In the genomic region with DNA sequence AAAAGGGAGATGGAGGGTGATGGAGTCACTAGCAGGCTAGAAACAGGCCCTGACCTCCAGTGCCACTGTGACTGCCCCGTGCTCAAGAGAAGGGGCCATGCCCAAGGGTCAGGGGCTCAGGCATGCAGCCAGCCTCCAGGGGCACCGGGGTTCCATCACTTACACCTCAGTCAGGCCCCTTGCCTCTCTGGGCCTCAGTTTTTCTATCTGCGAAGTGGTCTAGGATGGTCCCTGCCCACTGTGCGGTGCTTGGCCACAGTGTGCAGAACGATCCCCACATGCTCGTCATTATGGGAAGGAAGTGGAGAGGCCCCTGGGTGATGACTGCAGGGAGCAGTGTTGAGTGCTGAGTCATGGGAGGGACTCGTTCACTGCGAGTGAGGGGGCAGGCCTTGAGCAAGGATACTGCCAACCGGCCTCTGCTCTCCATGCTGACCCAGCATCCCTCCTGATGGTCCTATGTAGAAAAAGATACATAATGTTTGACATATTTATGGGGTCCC, we compare ENCODE assay signal across 8 cellular contexts. TPM values are rescaled to one million over a fixed set of nuclear protein-coding genes. Genes with fewer than 3 reads are reported as not detected.
DNase-seq lines count a peak whose midpoint lies in the region; ATAC-seq, FAIRE-seq and TF ChIP-seq lines count a peak whose summit lies in the region.

No MANE protein-coding gene starts in this region.

- no peak overlapping the region for H4K5ac ChIP-seq in mesendoderm (ENCODE audit: low read length)

- no peak overlapping the region for H3K4ac ChIP-seq in mesendoderm (ENCODE audit: low read depth, low read length)

- H3K4me2 ChIP-seq in PC-3 (ENCODE audit: low read length) (no peak overlapping the region), mesendoderm (ENCODE audit: low read length) (no peak overlapping the region)

- H3K18ac ChIP-seq in mesendoderm (ENCODE audit: low read length) = no peak overlapping the region

- no peaks in the 10 kb centered on the region for H4K20me1 ChIP-seq in PC-3 (ENCODE audit: low read length)

- no peaks in the 10 kb centered on the region for H3K79me1 ChIP-seq in mesendoderm (ENCODE audit: low read length)

- H3K4me1 ChIP-seq in PC-3 (ENCODE audit: insufficient read depth, low read length) (peaks cover 18% of the 10 kb centered on the region), mesendoderm (ENCODE audit: control insufficient read depth, low read depth, low read length) (no peaks in the 10 kb centered on the region), vagina (peaks cover 52% of the 10 kb centered on the region)

- H4K8ac ChIP-seq in mesendoderm (ENCODE audit: low read depth, low read length) = no peak overlapping the region

- TF ChIP-seq CTCF in PC-3 (conservative IDR thresholded peaks at IDR 0.05; ENCODE audit: low read depth, low read length) (no peak), bronchial epithelial cell (IDR thresholded peaks at IDR 0.05; ENCODE audit: insufficient read depth, low read length, severe bottlenecking) (no peak), vagina (IDR thresholded peaks at IDR 0.05) (no peak), WTC11 (IDR thresholded peaks at IDR 0.05) (no peak)

- no peak for TF ChIP-seq POLR2A in vagina (IDR thresholded peaks at IDR 0.05)

- no peak overlapping the region for H3K4me3 ChIP-seq in PC-3 (ENCODE audit: low read length)
- no peak overlapping the region for H3K4me3 ChIP-seq in bronchial epithelial cell (ENCODE audit: low read depth, low read length)
- no peak overlapping the region for H3K4me3 ChIP-seq in mesendoderm (ENCODE audit: low read length)
- no peak overlapping the region for H3K4me3 ChIP-seq in vagina

- H3K9ac ChIP-seq in PC-3 (ENCODE audit: low read length) (peak overlapping the region; percentile 36; the same call in 1 of the 2 replicates), mesendoderm (ENCODE audit: low read length) (no peak overlapping the region)

- ATAC-seq in PC-3 = peak; percentile 47; the same call in 1 of the 2 replicates
- ATAC-seq in GM18519 (IDR thresholded peaks at IDR 0.05; ENCODE audit: low FRiP score, unreplicated experiment) = no peak
- ATAC-seq in GM19463 (IDR thresholded peaks at IDR 0.05; ENCODE audit: unreplicated experiment) = no peak
- ATAC-seq in WTC11 = no peak

- intact Hi-C loops in PC-3 (cut with micrococcal nuclease) (no loop called here), vagina (cut with DNase I) (no loop called here)

- no peak overlapping the region for H3K23ac ChIP-seq in mesendoderm (ENCODE audit: low read length)

- H3K9me2 ChIP-seq in PC-3 (replicated peaks; ENCODE audit: low read length) = no peaks in the 10 kb centered on the region

- no peak for FAIRE-seq in bronchial epithelial cell (lab: Jason Lieb, UNC)

- H2BK15ac ChIP-seq in mesendoderm (replicated peaks; ENCODE audit: low read depth) = no peak overlapping the region

- H3K36me3 ChIP-seq in PC-3 (ENCODE audit: low read depth, low read length) (peaks cover 31% of the 10 kb centered on the region), bronchial epithelial cell (ENCODE audit: control insufficient read depth, insufficient read depth, low read length) (peaks cover 28% of the 10 kb centered on the region), mesendoderm (ENCODE audit: control insufficient read depth, insufficient read depth, low read length) (peaks cover 3% of the 10 kb centered on the region), vagina (peaks cover 0 to 41% of the 10 kb centered on the region in 2 donors)

- no TSS peak for BruUV-seq in PC-3 (replicated peaks; lab: Mats Ljungman, UMichigan)

- no peak overlapping the region for H3K4me3 Mint-ChIP-seq in WTC11

- H2AK5ac ChIP-seq in mesendoderm (ENCODE audit: low read length) = no peak overlapping the region

- no peak overlapping the region for H2BK120ac ChIP-seq in mesendoderm (ENCODE audit: low read depth, low read length)

- H3K4me1 Mint-ChIP-seq in WTC11 = no peaks in the 10 kb centered on the region

- H2AFZ ChIP-seq in PC-3 (ENCODE audit: low read length) = no peak overlapping the region

- H3K27me3 Mint-ChIP-seq in WTC11 (ENCODE audit: low read depth) = no peaks in the 10 kb centered on the region

- CTCF ChIA-PET in PC-3 (lab: Charles Lee) (no interaction called here), WTC11 (lab: Charles Lee) (no interaction called here)

- H3K79me2 ChIP-seq in PC-3 (ENCODE audit: low read length) (no peaks in the 10 kb centered on the region), mesendoderm (ENCODE audit: control insufficient read depth, insufficient read depth, low read length) (no peaks in the 10 kb centered on the region)

- peaks cover 16% of the 10 kb centered on the region for H3K36me3 Mint-ChIP-seq in WTC11

- peak; percentile 97 for DNase-seq in EL
- DNase-seq in PC-3 = peak; percentile 64
- peak; percentile 62 for DNase-seq in bronchial epithelial cell (ENCODE audit: low read depth)
- peak; percentile 31 for DNase-seq in mesendoderm
- DNase-seq in vagina (ENCODE audit: extremely low spot score in 2 of 2) = no peak
- DNase-seq in WTC11 (ENCODE audit: low spot score) = no peak

- H3K27ac ChIP-seq in PC-3 (ENCODE audit: low read length) (peak overlapping the region; percentile 62), mesendoderm (ENCODE audit: low read depth, low read length) (no peak overlapping the region), vagina (peak overlapping the region; percentile 89)

- H2BK5ac ChIP-seq in mesendoderm (ENCODE audit: low read length) = no peak overlapping the region

- H3K56ac ChIP-seq in mesendoderm (ENCODE audit: low read length) = no peak overlapping the region

- no peak overlapping the region for H3K27ac Mint-ChIP-seq in WTC11

- POLR2A ChIA-PET in PC-3 (lab: Charles Lee; ENCODE audit: unreplicated experiment) (no interaction called here), WTC11 (lab: Charles Lee) (no interaction called here)

- H3K9me3 ChIP-seq in PC-3 (ENCODE audit: low read length) = no peaks in the 10 kb centered on the region
- no peaks in the 10 kb centered on the region for H3K9me3 ChIP-seq in vagina

- no CpG with 5 or more reads among the region's 9 CpGs for WGBS in mesendoderm (ENCODE audit: extremely low coverage, insufficient coverage, low lambda C conversion rate)

- H3F3A ChIP-seq in PC-3 (ENCODE audit: low read length, unreplicated experiment) = no peaks in the 10 kb centered on the region

- no peaks in the 10 kb centered on the region for H3K9me3 Mint-ChIP-seq in WTC11

- no peaks in the 10 kb centered on the region for H3K27me3 ChIP-seq in PC-3 (ENCODE audit: low read length)
- no peaks in the 10 kb centered on the region for H3K27me3 ChIP-seq in bronchial epithelial cell (ENCODE audit: control insufficient read depth, insufficient read depth, low read length)
- no peaks in the 10 kb centered on the region for H3K27me3 ChIP-seq in mesendoderm (ENCODE audit: insufficient read depth, low read length, poor library complexity)
- H3K27me3 ChIP-seq in vagina = no peaks in the 10 kb centered on the region

TF ChIP-seq in WTC11, 78 proteins besides CTCF, POLR2A, EP300 and RAD21:
- no peak for TF ChIP-seq GTF2I (CRISPR knock-in tag; conservative IDR thresholded peaks at IDR 0.05)
- no peak for TF ChIP-seq KAT7 (CRISPR knock-in tag; IDR thresholded peaks at IDR 0.05; ENCODE audit: borderline replicate concordance)
- TF ChIP-seq ATF2 (CRISPR knock-in tag; IDR thresholded peaks at IDR 0.05; ENCODE audit: borderline replicate concordance, low read depth) = no peak
- TF ChIP-seq, protein P1, sequence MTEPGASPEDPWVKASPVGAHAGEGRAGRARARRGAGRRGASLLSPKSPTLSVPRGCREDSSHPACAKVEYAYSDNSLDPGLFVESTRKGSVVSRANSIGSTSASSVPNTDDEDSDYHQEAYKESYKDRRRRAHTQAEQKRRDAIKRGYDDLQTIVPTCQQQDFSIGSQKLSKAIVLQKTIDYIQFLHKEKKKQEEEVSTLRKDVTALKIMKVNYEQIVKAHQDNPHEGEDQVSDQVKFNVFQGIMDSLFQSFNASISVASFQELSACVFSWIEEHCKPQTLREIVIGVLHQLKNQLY (CRISPR knock-in tag; IDR thresholded peaks at IDR 0.05) = no peak
- TF ChIP-seq ELF4 (CRISPR knock-in tag; IDR thresholded peaks at IDR 0.05; ENCODE audit: low read depth) = no peak
- no peak for TF ChIP-seq FOXK1 (CRISPR knock-in tag; IDR thresholded peaks at IDR 0.05)
- TF ChIP-seq HMGA2 (CRISPR knock-in tag; IDR thresholded peaks at IDR 0.05) = no peak

RNA-seq across cellular contexts. Expression of gene TMED1, which starts 23.1 kb away (rescaled TPM):
- 81.2 and 94.6 TPM in 2 replicates for total RNA-seq in PC-3 (2014; rRNA removed)
- total RNA-seq in bronchial epithelial cell = 42.0 and 45.3 TPM in 2 replicates
- polyA plus RNA-seq in mesendoderm (2013, experiment 1 of 2) = 20.4 TPM
- 20.1 TPM for polyA plus RNA-seq in mesendoderm (2013, experiment 2 of 2)
- 20.4 TPM for total RNA-seq in vagina
- total RNA-seq in WTC11 (2021) = 28.5 to 40.9 TPM (median 40.6 TPM) in 3 replicates

RNA-seq across cellular contexts. Expression of gene C19orf38, which starts 35.3 kb away (rescaled TPM):
- total RNA-seq in PC-3 (2014; rRNA removed) = 0.07 and 0.63 TPM in 2 replicates
- 0.26 and 0.38 TPM in 2 replicates for total RNA-seq in bronchial epithelial cell
- polyA plus RNA-seq in mesendoderm (2013, experiment 1 of 2) = not detected
- polyA plus RNA-seq in mesendoderm (2013, experiment 2 of 2) = 0.03 TPM
- total RNA-seq in vagina = 2.5 TPM
- total RNA-seq in WTC11 (2021) = 0.23 TPM in 1 of 3 replicates, not detected in the others

RNA-seq across cellular contexts. Expression of gene CARM1, which starts 58.4 kb away (rescaled TPM):
- total RNA-seq in PC-3 (2014; rRNA removed) (56.2 and 57.1 TPM in 2 replicates), bronchial epithelial cell (9.2 and 14.3 TPM in 2 replicates), vagina (28.2 TPM), WTC11 (2021) (125 to 126 TPM (median 126 TPM) in 3 replicates)
- 107 TPM for polyA plus RNA-seq in mesendoderm (2013, experiment 1 of 2)
- polyA plus RNA-seq in mesendoderm (2013, experiment 2 of 2) = 114 TPM

Comparison
In these comparisons a context has a peak if more than half of its experiments do, and no peak if none do; other contexts are left out.
1. DNase-seq: peak in EL (single experiment), PC-3 (single experiment), bronchial epithelial cell (single experiment) and mesendoderm (single experiment); none in vagina (0 of 2) and WTC11 (single experiment).